Comparison of ENCODE assay signal across 23 cellular contexts in the genomic region with DNA sequence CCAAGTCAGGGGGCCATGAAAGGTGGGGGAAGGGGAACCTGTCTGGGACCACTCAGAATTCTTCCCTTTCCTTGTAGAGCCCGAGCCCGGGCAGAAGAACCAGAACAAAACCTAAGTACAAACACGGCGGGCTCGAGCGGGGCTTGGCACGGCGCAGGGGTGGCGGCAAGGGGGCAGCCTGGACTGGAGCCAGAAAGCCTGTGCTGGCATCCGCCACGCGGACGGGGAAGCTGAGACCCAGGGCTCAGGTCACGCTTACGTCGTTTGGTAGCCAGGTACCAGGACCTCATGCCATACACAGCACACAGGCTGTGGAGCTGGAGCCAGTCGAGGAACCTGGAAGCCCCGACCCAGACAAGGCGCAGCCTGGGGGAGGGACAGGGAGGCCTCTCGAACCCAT. TPM values are rescaled to one million over a fixed set of nuclear protein-coding genes. Genes with fewer than 3 reads are reported as not detected.
"Had no signal": no experiment of that assay in that cellular context is flagged by ENCODE, and none has a peak within 500 bp of the region (broad histone marks: within the 10 kb centered on the region; RNA-seq: fewer than 3 reads in every experiment).

No MANE protein-coding gene starts in this region.

- H3K4me3 ChIP-seq: esophagus squamous epithelium, heart right ventricle, lower lobe of right lung, pancreas, skin epidermis, spleen, thoracic aorta, tibial nerve, vagina had no signal

- ATAC-seq: effector memory CD8-positive, alpha-beta T cell; left ventricle myocardium superior; lower lobe of right lung; natural killer cell; pancreas; stimulated activated memory B cell treated with anti-CD40 and anti-IgM and Interleukin-4, amounts not matched to agents 10 μg/mL and 1 μg/mL and 100 μg/mL, for 72 hours; stimulated activated naive CD8-positive, alpha-beta T cell treated with anti-CD3 and anti-CD28 coated beads, Interleukin-15, Interleukin-2, amounts not matched to agents 100 U/mL and 50 U/mL, for 24 hours had no signal

- H3K27me3 ChIP-seq: esophagus squamous epithelium, heart right ventricle, pancreas, spleen, tibial nerve, vagina had no signal

- H3K36me3 ChIP-seq: esophagus squamous epithelium, heart right ventricle, lower lobe of right lung, neutrophil, pancreas, spleen, thoracic aorta, tibial nerve, vagina had no signal

- DNase-seq: cortex of kidney; effector memory CD8-positive, alpha-beta T cell; erythroblast; esophagus squamous epithelium; foreskin melanocyte; heart right ventricle; hippocampal formation; immature natural killer cell; islet precursor cell; left ventricle myocardium superior; lower lobe of right lung; natural killer cell; spleen; stimulated activated CD4-positive, alpha-beta T cell treated with anti-CD3 and anti-CD28 coated beads, Interleukin-4, amount 100 ng/mL, for 4 hours; stimulated activated naive CD8-positive, alpha-beta T cell treated with anti-CD3 and anti-CD28 coated beads, Interleukin-15, Interleukin-2, amounts not matched to agents 100 U/mL and 50 U/mL, for 24 hours had no signal

- H3K9me3 ChIP-seq: esophagus squamous epithelium, heart right ventricle, lower lobe of right lung, neutrophil, pancreas, spleen, thoracic aorta, tibial nerve, vagina had no signal

- H3K27ac ChIP-seq: esophagus squamous epithelium, heart right ventricle, lower lobe of right lung, neutrophil, pancreas, skin epidermis, spleen, thoracic aorta, tibial nerve, vagina had no signal

RNA-seq across cellular contexts. Expression of a gene that starts 6.6 kb away (rescaled TPM):
- polyA plus RNA-seq: neural cell had no signal

RNA-seq across cellular contexts. Expression of a gene that starts 37.0 kb away (rescaled TPM):
- polyA plus RNA-seq: neural cell had no signal
